Comparison of ENCODE assay signal across 9 cellular contexts in the genomic region with DNA sequence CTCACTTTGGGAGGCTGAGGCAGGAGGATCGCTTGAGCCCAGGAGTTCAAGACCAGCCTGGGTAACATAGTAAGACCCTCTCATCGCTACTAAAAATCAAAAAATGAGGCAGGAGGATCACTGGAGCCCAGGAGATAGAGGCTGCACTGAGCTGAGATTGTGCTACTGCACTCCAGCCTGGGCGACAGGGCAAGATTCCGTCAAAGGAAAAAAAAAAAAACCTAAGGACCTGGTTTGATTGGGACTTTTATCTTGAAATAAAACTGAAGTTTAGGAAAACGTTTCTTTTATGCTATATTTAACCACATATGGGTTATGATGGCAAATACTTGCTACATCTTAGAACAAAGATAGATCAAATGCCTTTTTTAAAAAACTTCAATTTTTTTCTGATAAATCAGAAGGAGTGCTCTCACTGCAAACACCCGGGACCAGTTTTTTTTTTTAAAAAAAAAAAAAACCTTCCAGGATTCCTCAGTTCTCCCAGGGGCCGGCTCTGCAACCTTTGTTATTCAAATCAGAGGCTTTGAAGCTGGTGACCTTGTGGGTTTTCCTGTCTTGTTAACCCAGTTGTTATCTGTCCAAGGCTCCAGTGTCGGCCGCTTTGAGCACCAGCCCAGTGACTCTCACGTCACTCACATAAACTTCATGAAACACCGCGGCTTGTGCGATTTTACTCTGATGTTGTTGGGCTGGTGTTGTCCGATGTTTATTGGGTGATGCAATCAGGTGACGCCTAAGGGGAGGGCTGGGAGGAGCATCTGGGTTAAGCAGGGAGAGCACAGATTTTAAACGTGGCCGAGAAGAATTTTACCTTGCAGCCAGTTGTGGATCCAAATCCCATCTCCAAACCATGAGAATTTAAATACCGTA. TPM values are rescaled to one million over a fixed set of nuclear protein-coding genes. Genes with fewer than 3 reads are reported as not detected.
A peak's percentile ranks its signal among the peaks of the same experiment; 100 is the strongest.
DNase-seq lines count a peak whose midpoint lies in the region; ATAC-seq and TF ChIP-seq lines count a peak whose summit lies in the region.
"Had no signal": no experiment of that assay in that cellular context is flagged by ENCODE, and none has a peak within 500 bp of the region (broad histone marks: within the 10 kb centered on the region; RNA-seq: fewer than 3 reads in every experiment).

No MANE protein-coding gene starts in this region.

- no peak for TF ChIP-seq CTCF in CD8-positive, alpha-beta T cell (IDR thresholded peaks at IDR 0.05)
- no peak for TF ChIP-seq CTCF in IMR-90 (conservative IDR thresholded peaks at IDR 0.05; ENCODE audit: low read depth, low read length)
- TF ChIP-seq CTCF in colonic mucosa (IDR thresholded peaks at IDR 0.05), result no peak
- no peak for TF ChIP-seq CTCF in lung (IDR thresholded peaks at IDR 0.05; ENCODE audit: control extremely low read depth, extremely low read depth)
- no peak for TF ChIP-seq CTCF in suprapubic skin (IDR thresholded peaks at IDR 0.05)

- POLR2A ChIA-PET in CD8-positive, alpha-beta T cell (lab: Charles Lee), result no interaction called here
- POLR2A ChIA-PET in IMR-90 (lab: Charles Lee; ENCODE audit: unreplicated experiment), result no interaction called here

- no peaks in the 10 kb centered on the region for H3K9me3 ChIP-seq in CD8-positive, alpha-beta T cell (ENCODE audit: low read length)
- no peaks in the 10 kb centered on the region for H3K9me3 ChIP-seq in IMR-90 (ENCODE audit: control insufficient read depth, insufficient read depth, low read length)
- H3K9me3 ChIP-seq in SJCRH30 (replicated peaks), result no peaks in the 10 kb centered on the region
- H3K9me3 ChIP-seq in colonic mucosa, result no peaks in the 10 kb centered on the region
- H3K9me3 ChIP-seq in lung (ENCODE audit: control insufficient read depth in 2 of 2, insufficient read depth in 1 of 2, low read length in 1 of 2), result no peaks in the 10 kb centered on the region
- H3K9me3 ChIP-seq in suprapubic skin, result no peaks in the 10 kb centered on the region

- no peak overlapping the region for H4K8ac ChIP-seq in IMR-90 (ENCODE audit: low read depth in 2 of 2, low read length in 2 of 2)

- ATAC-seq in CD8-positive, alpha-beta T cell, result peak; percentile 34
- ATAC-seq in IMR-90 (ENCODE audit: low read depth), result peak; percentile 95
- no peak for ATAC-seq in lung (ENCODE audit: insufficient read depth, low FRiP score)
- ATAC-seq in HG03565 (IDR thresholded peaks at IDR 0.05; ENCODE audit: unreplicated experiment), result no peak
- no peak for ATAC-seq in HG03571 (IDR thresholded peaks at IDR 0.05; ENCODE audit: unreplicated experiment)

- no peak overlapping the region for H2BK15ac ChIP-seq in IMR-90 (ENCODE audit: low read depth, low read length)

- no peaks in the 10 kb centered on the region for H3K79me1 ChIP-seq in IMR-90 (ENCODE audit: low read depth in 1 of 2, low read length in 2 of 2)

- TF ChIP-seq RAD21 in IMR-90 (IDR thresholded peaks at IDR 0.05; ENCODE audit: low read length), result no peak

- H4K91ac ChIP-seq in IMR-90 (ENCODE audit: insufficient read depth, low read depth, low read length), result no peak overlapping the region

- H3K9ac ChIP-seq in IMR-90 (ENCODE audit: low read depth, low read length), result no peak overlapping the region
- H3K9ac ChIP-seq in colonic mucosa (ENCODE audit: low read depth in 2 of 2, low read length in 2 of 2), result no peak overlapping the region

- no peaks in the 10 kb centered on the region for H3K27me3 ChIP-seq in CD8-positive, alpha-beta T cell (ENCODE audit: insufficient read depth, low read length)
- peaks cover 14% of the 10 kb centered on the region for H3K27me3 ChIP-seq in IMR-90 (ENCODE audit: control insufficient read depth, insufficient read depth, low read length)
- H3K27me3 ChIP-seq in SJCRH30, result no peaks in the 10 kb centered on the region
- H3K27me3 ChIP-seq in colonic mucosa, result no peaks in the 10 kb centered on the region
- no peaks in the 10 kb centered on the region for H3K27me3 ChIP-seq in lung (ENCODE audit: control insufficient read depth, insufficient read depth)
- no peaks in the 10 kb centered on the region for H3K27me3 ChIP-seq in suprapubic skin

- H4K5ac ChIP-seq in IMR-90 (ENCODE audit: low read depth, low read length), result no peak overlapping the region

- H3K56ac ChIP-seq in IMR-90 (ENCODE audit: extremely low read depth, insufficient read depth, low read length), result no peak overlapping the region

- TF ChIP-seq POLR2A in IMR-90 (IDR thresholded peaks at IDR 0.05; ENCODE audit: low read depth, low read length), result no peak
- TF ChIP-seq POLR2A in suprapubic skin (IDR thresholded peaks at IDR 0.05), result no peak

- H2AK9ac ChIP-seq in IMR-90 (replicated peaks; ENCODE audit: low read depth, low read length, poor library complexity), result no peak overlapping the region

- H2BK20ac ChIP-seq in IMR-90 (ENCODE audit: low read depth, low read length), result no peak overlapping the region

- TF ChIP-seq EP300 in suprapubic skin (IDR thresholded peaks at IDR 0.05), result no peak

- H3K9me3 Mint-ChIP-seq in CD8-positive, alpha-beta T cell, result no peaks in the 10 kb centered on the region

- H2AFZ ChIP-seq in IMR-90 (replicated peaks; ENCODE audit: low read length, poor library complexity), result peak overlapping the region; percentile 78

- H3K4me1 Mint-ChIP-seq in CD8-positive, alpha-beta T cell (ENCODE audit: low read depth), result no peaks in the 10 kb centered on the region

- H4K20me1 ChIP-seq in IMR-90 (ENCODE audit: insufficient read depth, low read length), result no peaks in the 10 kb centered on the region

- no peak overlapping the region for H2BK5ac ChIP-seq in IMR-90 (ENCODE audit: low read depth, low read length, poor library complexity, severe bottlenecking)

- no peaks in the 10 kb centered on the region for H3K27me3 Mint-ChIP-seq in CD8-positive, alpha-beta T cell (ENCODE audit: low read depth)

- H3K36me3 Mint-ChIP-seq in CD8-positive, alpha-beta T cell, result no peaks in the 10 kb centered on the region

- no peak overlapping the region for H3K27ac Mint-ChIP-seq in CD8-positive, alpha-beta T cell

- no peaks in the 10 kb centered on the region for H3K4me1 ChIP-seq in CD8-positive, alpha-beta T cell (ENCODE audit: insufficient read depth, low read length)
- H3K4me1 ChIP-seq in IMR-90 (ENCODE audit: control insufficient read depth, insufficient read depth, low read length) (no peaks in the 10 kb centered on the region), SJCRH30 (peaks cover 4% of the 10 kb centered on the region; the same call in 1 of the 2 replicates), colonic mucosa (no peaks in the 10 kb centered on the region), lung (ENCODE audit: control insufficient read depth in 2 of 2, insufficient read depth in 2 of 2, low read length in 2 of 2) (no peaks in the 10 kb centered on the region), suprapubic skin (peaks cover 10% of the 10 kb centered on the region)

- peak overlapping the region; percentile 0; the same call in 1 of the 2 replicates for H3K4me2 ChIP-seq in IMR-90 (ENCODE audit: low read depth, low read length)

- H3K18ac ChIP-seq in IMR-90 (ENCODE audit: low read depth, low read length), result no peak overlapping the region

- H2BK120ac ChIP-seq in IMR-90 (ENCODE audit: low read depth, low read length), result no peak overlapping the region

- H2AK5ac ChIP-seq in IMR-90 (ENCODE audit: low read depth, low read length), result no peak overlapping the region

- H3K27ac ChIP-seq in CD8-positive, alpha-beta T cell (ENCODE audit: low read depth, low read length), result no peak overlapping the region
- no peak overlapping the region for H3K27ac ChIP-seq in IMR-90 (ENCODE audit: insufficient read depth, low read length)
- H3K27ac ChIP-seq in SJCRH30, result no peak overlapping the region
- H3K27ac ChIP-seq in colonic mucosa, result no peak overlapping the region
- H3K27ac ChIP-seq in lung (ENCODE audit: low read depth in 1 of 2, low read length in 1 of 2), result no peak overlapping the region
- no peak overlapping the region for H3K27ac ChIP-seq in suprapubic skin

- H3K36me3 ChIP-seq in CD8-positive, alpha-beta T cell (ENCODE audit: insufficient read depth, low read length), result no peaks in the 10 kb centered on the region
- H3K36me3 ChIP-seq in IMR-90 (ENCODE audit: control insufficient read depth, insufficient read depth, low read length) (no peaks in the 10 kb centered on the region), SJCRH30 (no peaks in the 10 kb centered on the region), colonic mucosa (no peaks in the 10 kb centered on the region), lung (ENCODE audit: control insufficient read depth in 2 of 2, insufficient read depth in 2 of 2, low read length in 2 of 2) (no peaks in the 10 kb centered on the region), suprapubic skin (no peaks in the 10 kb centered on the region)

- H3K9me1 ChIP-seq in IMR-90 (ENCODE audit: insufficient read depth, low read length), result no peaks in the 10 kb centered on the region

- BruUV-seq in IMR-90 (replicated peaks; lab: Mats Ljungman, UMichigan), result no TSS peak

- no CpG with 5 or more reads among the region's 18 CpGs for WGBS in IMR-90 (ENCODE audit: extremely low coverage in 2 of 2, insufficient read length in 1 of 2), 2 experiments
- WGBS in lung, 2 donors, result 41 to 53% methylated on average over 18 of the region's 18 CpGs
- 33% methylated on average over 18 of the region's 18 CpGs for WGBS in suprapubic skin

- H3K4me3 Mint-ChIP-seq in CD8-positive, alpha-beta T cell, result no peak overlapping the region

- no peak overlapping the region for H3K4ac ChIP-seq in IMR-90 (ENCODE audit: low read depth, low read length)

- DNase-seq in CD8-positive, alpha-beta T cell, result peak in 1 of 7 experiments; percentile 13
- DNase-seq in IMR-90 (peak; percentile 65), SJCRH30 (peak; percentile 59 to 68), colonic mucosa (peak; percentile 83), lung (ENCODE audit: low spot score) (peak; percentile 48), suprapubic skin (ENCODE audit: low spot score in 2 of 2) (peak; percentile 73 to 76)

- H3K14ac ChIP-seq in IMR-90 (replicated peaks; ENCODE audit: low read depth, low read length), result no peak overlapping the region

- no peak overlapping the region for H3K23ac ChIP-seq in IMR-90 (ENCODE audit: low read depth, low read length)

- in situ Hi-C loops in IMR-90 (cut with MboI; ENCODE audit: low sequenced_read_pairs), result no loop called here

- CTCF ChIA-PET in CD8-positive, alpha-beta T cell (lab: Charles Lee), result no interaction called here
- CTCF ChIA-PET in IMR-90 (lab: Yijun Ruan, JAX), result no interaction called here

- H3K4me3 ChIP-seq in CD8-positive, alpha-beta T cell (ENCODE audit: low read depth, low read length), result no peak overlapping the region
- no peak overlapping the region for H3K4me3 ChIP-seq in IMR-90 (ENCODE audit: insufficient read depth, low read depth, low read length)
- H3K4me3 ChIP-seq in SJCRH30, result peak overlapping the region; percentile 22
- no peak overlapping the region for H3K4me3 ChIP-seq in colonic mucosa
- H3K4me3 ChIP-seq in lung, result no peak overlapping the region
- no peak overlapping the region for H3K4me3 ChIP-seq in suprapubic skin

- dilution Hi-C loops in IMR-90 (cut with HindIII; ENCODE audit: low sequenced_read_pairs, unreplicated experiment), result no loop called here

- intact Hi-C loops in CD8-positive, alpha-beta T cell (cut with DNase I, micrococcal nuclease), result no loop called here
- intact Hi-C loops in IMR-90 (cut with micrococcal nuclease) (no loop called here), colonic mucosa (cut with DNase I) (no loop called here)

RNA-seq across cellular contexts. Expression of gene SLC22A11, which starts 10.5 kb away (rescaled TPM):
- total RNA-seq in CD8-positive, alpha-beta T cell, result not detected
- not detected in 2 replicates for total RNA-seq in IMR-90 (2012; rRNA removed)
- polyA plus RNA-seq in IMR-90 (2012; rRNA removed), result not detected in 2 replicates
- polyA plus RNA-seq in IMR-90 (2012; cell fraction: cytosol; rRNA removed), result not detected in 2 replicates
- polyA plus RNA-seq in IMR-90 (2012; cell fraction: nucleus; rRNA removed; ENCODE audit: low replicate concordance), result not detected in 2 replicates
- not detected in 2 replicates for total RNA-seq in SJCRH30 (2014; rRNA removed; shearing (Covaris generic))
- not detected for total RNA-seq in colonic mucosa
- total RNA-seq in lung, result not detected
- under 1 TPM in 1 of 2 donors, not detected in 1; 0.08 TPM for polyA plus RNA-seq in lung
- not detected for total RNA-seq in suprapubic skin
- polyA plus RNA-seq: esophagus had no signal

RNA-seq across cellular contexts. Expression of gene SLC22A12, which starts 24.7 kb away (rescaled TPM):
- total RNA-seq in CD8-positive, alpha-beta T cell, result not detected
- total RNA-seq in IMR-90 (2012; rRNA removed), result not detected in 2 replicates
- polyA plus RNA-seq in IMR-90 (2012; rRNA removed), result not detected in 2 replicates
- polyA plus RNA-seq in IMR-90 (2012; cell fraction: cytosol; rRNA removed), result not detected in 2 replicates
- not detected in 2 replicates for polyA plus RNA-seq in IMR-90 (2012; cell fraction: nucleus; rRNA removed; ENCODE audit: low replicate concordance)
- total RNA-seq in SJCRH30 (2014; rRNA removed; shearing (Covaris generic)), result not detected in 2 replicates
- not detected for total RNA-seq in colonic mucosa
- not detected for total RNA-seq in lung
- polyA plus RNA-seq in lung, result not detected
- total RNA-seq in suprapubic skin, result not detected
- polyA plus RNA-seq: esophagus had no signal

Comparison
In these comparisons a context has a peak if more than half of its experiments do, and no peak if none do; other contexts are left out.
1. ATAC-seq: peak in CD8-positive, alpha-beta T cell (single experiment) and IMR-90 (single experiment); none in lung (single experiment), HG03565 (single experiment) and HG03571 (single experiment).